9 cellular contexts compared by ENCODE assay signal in the genomic region with DNA sequence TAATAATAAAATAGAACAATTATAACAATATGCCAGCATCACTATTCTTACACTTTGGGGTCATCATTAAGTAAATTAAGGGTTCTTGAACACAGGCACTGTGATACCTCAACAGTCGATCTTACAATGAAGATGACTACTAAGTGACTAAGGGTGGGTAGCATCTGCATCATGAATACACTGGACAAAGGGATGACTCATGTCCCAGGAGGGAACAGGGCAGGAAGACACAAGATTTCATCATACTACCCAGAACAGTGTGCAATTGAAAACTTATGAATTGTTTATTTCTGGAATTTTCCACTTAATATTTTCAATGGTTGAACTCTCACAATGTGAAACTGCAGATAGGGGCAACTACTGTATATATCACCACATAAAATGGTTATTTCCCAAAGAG. TPM values are rescaled to one million over a fixed set of nuclear protein-coding genes. Genes with fewer than 3 reads are reported as not detected.
DNase-seq lines count a peak whose midpoint lies in the region; ATAC-seq and TF ChIP-seq lines count a peak whose summit lies in the region.
"Had no signal": no experiment of that assay in that cellular context is flagged by ENCODE, and none has a peak within 500 bp of the region (broad histone marks: within the 10 kb centered on the region; RNA-seq: fewer than 3 reads in every experiment).

No MANE protein-coding gene starts in this region.

- no peaks in the 10 kb centered on the region for H3K9me3 ChIP-seq in Peyer's patch
- H3K9me3 ChIP-seq in tibial artery, result no peaks in the 10 kb centered on the region

- no peak for TF ChIP-seq POLR2A in Peyer's patch (IDR thresholded peaks at IDR 0.05)

- H3K27me3 ChIP-seq in Peyer's patch (no peaks in the 10 kb centered on the region), tibial artery (no peaks in the 10 kb centered on the region)

- TF ChIP-seq CTCF in HFFc6 (IDR thresholded peaks at IDR 0.05), result no peak
- no peak for TF ChIP-seq CTCF in foreskin fibroblast (IDR thresholded peaks at IDR 0.05; ENCODE audit: low read depth, low read length)
- TF ChIP-seq CTCF in Peyer's patch (IDR thresholded peaks at IDR 0.05), result no peak
- TF ChIP-seq CTCF in tibial artery (IDR thresholded peaks at IDR 0.05), result no peak

- no peaks in the 10 kb centered on the region for H3K4me1 ChIP-seq in Peyer's patch
- H3K4me1 ChIP-seq in tibial artery, result no peaks in the 10 kb centered on the region

- no peak overlapping the region for H3K27ac ChIP-seq in Peyer's patch
- H3K27ac ChIP-seq in tibial artery, result no peak overlapping the region

- no peaks in the 10 kb centered on the region for H3K9me3 Mint-ChIP-seq in HFFc6

- DNase-seq in HFFc6, result peak; percentile 53
- DNase-seq in SW480 (ENCODE audit: low spot score), result peak; percentile 71
- peak; percentile 97 to 98 for DNase-seq in foreskin fibroblast
- DNase-seq in superior temporal gyrus (ENCODE audit: extremely low spot score), result peak; percentile 68
- DNase-seq in Peyer's patch, result no peak
- DNase-seq in tibial artery, result no peak
- DNase-seq: activated effector memory CD4-positive, alpha-beta T cell treated with anti-CD3 and anti-CD28 coated beads, Interleukin-2, amount 50 U/mL, for 16 hours; erythroblast had no signal

- no peaks in the 10 kb centered on the region for H3K36me3 ChIP-seq in Peyer's patch
- H3K36me3 ChIP-seq in tibial artery, result no peaks in the 10 kb centered on the region

- ATAC-seq in HG03460 (IDR thresholded peaks at IDR 0.05; ENCODE audit: unreplicated experiment), result no peak

- H3K4me3 ChIP-seq in foreskin fibroblast (ENCODE audit: low read depth in 1 of 2, low read length in 2 of 2) (no peak overlapping the region), Peyer's patch (no peak overlapping the region), tibial artery (no peak overlapping the region)

- H3K27me3 Mint-ChIP-seq in HFFc6 (ENCODE audit: insufficient read depth), result no peaks in the 10 kb centered on the region

- H3K4me3 Mint-ChIP-seq in HFFc6, result no peak overlapping the region

- H3K27ac Mint-ChIP-seq in HFFc6, result no peak overlapping the region

- H3K4me1 Mint-ChIP-seq in HFFc6 (ENCODE audit: low read depth), result peaks cover 11% of the 10 kb centered on the region

- intact Hi-C loops in tibial artery (cut with DNase I; ENCODE audit: low total_unique reads), result no loop called here

- no peaks in the 10 kb centered on the region for H3K36me3 Mint-ChIP-seq in HFFc6 (ENCODE audit: low read depth)

RNA-seq across cellular contexts. Expression of gene TSPAN19, which starts 19.7 kb away (rescaled TPM):
- not detected for total RNA-seq in HFFc6 (2021; fragmentation: NEBNext Ultra II Directional; extraction: Animal tissue kit (Norgen Biotek cat#: 25700))
- total RNA-seq in Peyer's patch, result not detected

RNA-seq across cellular contexts. Expression of gene LRRIQ1, which starts 19.7 kb away (rescaled TPM):
- total RNA-seq in HFFc6 (2021; fragmentation: NEBNext Ultra II Directional; extraction: Animal tissue kit (Norgen Biotek cat#: 25700)), result under 1 TPM in 2 of 6 experiments, not detected in 4; 0.21 to 0.57 TPM
- total RNA-seq in Peyer's patch, result not detected

Comparison
In these comparisons a context has a peak if more than half of its experiments do, and no peak if none do; other contexts are left out.
1. DNase-seq: peak in HFFc6 (single experiment), SW480 (single experiment), foreskin fibroblast (2 of 2) and superior temporal gyrus (single experiment); none in Peyer's patch (0 of 3) and tibial artery (0 of 2).